9 cellular contexts compared by ENCODE assay signal in genomic region chr7:55509322-55509721, GRCh38.
DNase-seq lines count a peak whose midpoint lies in the region; ATAC-seq and TF ChIP-seq lines count a peak whose summit lies in the region.
"Had no signal": no experiment of that assay in that cellular context is flagged by ENCODE, and none has a peak within 500 bp of the region (broad histone marks: within the 10 kb centered on the region; RNA-seq: fewer than 3 reads in every experiment).

No MANE protein-coding gene starts in this region.

- ATAC-seq in CD8-positive, alpha-beta T cell = no peak
- ATAC-seq in GM19395 (IDR thresholded peaks at IDR 0.05; ENCODE audit: unreplicated experiment) (peak; percentile 9), WTC11 (no peak; the same call in 1 of the 2 replicates)

- CTCF ChIA-PET in CD8-positive, alpha-beta T cell (lab: Charles Lee) = no interaction called here
- CTCF ChIA-PET in WTC11 (lab: Charles Lee) = interaction anchor here (0.6 kb wide), 1 partner anchor 99 kb away, joined by 3 read pairs; no protein-coding TSS in a partner anchor

- H3K27me3 Mint-ChIP-seq in CD8-positive, alpha-beta T cell (ENCODE audit: low read depth) = no peaks in the 10 kb centered on the region
- H3K27me3 Mint-ChIP-seq in WTC11 (ENCODE audit: low read depth) = no peaks in the 10 kb centered on the region

- TF ChIP-seq CTCF in CD8-positive, alpha-beta T cell (IDR thresholded peaks at IDR 0.05) = no peak
- no peak for TF ChIP-seq CTCF in fibroblast of the aortic adventitia (IDR thresholded peaks at IDR 0.05; ENCODE audit: insufficient read depth, low read length)
- no peak for TF ChIP-seq CTCF in WTC11 (IDR thresholded peaks at IDR 0.05)
- no peak for TF ChIP-seq CTCF in ascending aorta (IDR thresholded peaks at IDR 0.05)

- POLR2A ChIA-PET in CD8-positive, alpha-beta T cell (lab: Charles Lee) = no interaction called here
- POLR2A ChIA-PET in WTC11 (lab: Charles Lee) = interaction anchor here (0.5 to 0.6 kb wide), 2 partner anchors 179 to 508 kb away, joined by 3 to 4 read pairs; no protein-coding TSS in a partner anchor

- no peak overlapping the region for H3K27ac ChIP-seq in CD8-positive, alpha-beta T cell (ENCODE audit: low read depth, low read length)
- H3K27ac ChIP-seq in ascending aorta = no peak overlapping the region

- no peaks in the 10 kb centered on the region for H3K36me3 ChIP-seq in CD8-positive, alpha-beta T cell (ENCODE audit: insufficient read depth, low read length)
- H3K36me3 ChIP-seq in ascending aorta = no peaks in the 10 kb centered on the region

- H3K9me3 Mint-ChIP-seq in CD8-positive, alpha-beta T cell = no peaks in the 10 kb centered on the region
- H3K9me3 Mint-ChIP-seq in WTC11 = no peaks in the 10 kb centered on the region

- DNase-seq in CD8-positive, alpha-beta T cell = no peak
- DNase-seq in HT1080 (ENCODE audit: low read depth) = peak; percentile 31
- DNase-seq in fibroblast of the aortic adventitia (ENCODE audit: low read depth) = peak; percentile 40
- no peak for DNase-seq in WTC11 (ENCODE audit: low spot score)
- no peak for DNase-seq in ascending aorta (ENCODE audit: low spot score in 2 of 2)
- no peak for DNase-seq in activated CD4-positive, alpha-beta T cell treated with anti-CD3 and anti-CD28 coated beads for 48 hours
- DNase-seq in inferior parietal cortex (ENCODE audit: extremely low spot score) = no peak
- DNase-seq: occipital lobe had no signal

- intact Hi-C loops in CD8-positive, alpha-beta T cell (cut with DNase I, micrococcal nuclease) = no loop called here
- intact Hi-C loops in ascending aorta (cut with DNase I) = no loop called here

- H3K4me1 ChIP-seq in CD8-positive, alpha-beta T cell (ENCODE audit: insufficient read depth, low read length) = no peaks in the 10 kb centered on the region
- peaks cover 0 to 11% of the 10 kb centered on the region in 2 donors for H3K4me1 ChIP-seq in ascending aorta

- no peak overlapping the region for H3K4me3 ChIP-seq in CD8-positive, alpha-beta T cell (ENCODE audit: low read depth, low read length)
- H3K4me3 ChIP-seq in fibroblast of the aortic adventitia (ENCODE audit: low read depth, low read length) (no peak overlapping the region), ascending aorta (no peak overlapping the region)

- peaks cover 44% of the 10 kb centered on the region for H3K4me1 Mint-ChIP-seq in CD8-positive, alpha-beta T cell (ENCODE audit: low read depth)
- H3K4me1 Mint-ChIP-seq in WTC11 = peaks cover 54% of the 10 kb centered on the region

- H3K27me3 ChIP-seq in CD8-positive, alpha-beta T cell (ENCODE audit: insufficient read depth, low read length) = no peaks in the 10 kb centered on the region
- no peaks in the 10 kb centered on the region for H3K27me3 ChIP-seq in ascending aorta

- peak overlapping the region; percentile 49 for H3K27ac Mint-ChIP-seq in CD8-positive, alpha-beta T cell
- no peak overlapping the region for H3K27ac Mint-ChIP-seq in WTC11

- no peak overlapping the region for H3K4me3 Mint-ChIP-seq in CD8-positive, alpha-beta T cell
- no peak overlapping the region for H3K4me3 Mint-ChIP-seq in WTC11

- no peaks in the 10 kb centered on the region for H3K9me3 ChIP-seq in CD8-positive, alpha-beta T cell (ENCODE audit: low read length)
- no peaks in the 10 kb centered on the region for H3K9me3 ChIP-seq in ascending aorta

- H3K36me3 Mint-ChIP-seq in CD8-positive, alpha-beta T cell = peaks cover 55% of the 10 kb centered on the region
- H3K36me3 Mint-ChIP-seq in WTC11 = peaks cover 5% of the 10 kb centered on the region

TF ChIP-seq in WTC11, 78 proteins besides CTCF, POLR2A, EP300 and RAD21:
- TF ChIP-seq ZSCAN18 (CRISPR knock-in tag; IDR thresholded peaks at IDR 0.05) (no peak), OVOL2 (CRISPR knock-in tag; IDR thresholded peaks at IDR 0.05; ENCODE audit: borderline replicate concordance) (no peak), TEAD1 (CRISPR knock-in tag; IDR thresholded peaks at IDR 0.05) (no peak), CREM (CRISPR knock-in tag; IDR thresholded peaks at IDR 0.05) (no peak), ZNF425 (CRISPR knock-in tag; conservative IDR thresholded peaks at IDR 0.05) (no peak), SMAD4 (CRISPR knock-in tag; IDR thresholded peaks at IDR 0.05) (no peak), ZNF416 (CRISPR knock-in tag; IDR thresholded peaks at IDR 0.05) (no peak), SOX15 (CRISPR knock-in tag; IDR thresholded peaks at IDR 0.05) (no peak), KAT7 (CRISPR knock-in tag; IDR thresholded peaks at IDR 0.05; ENCODE audit: borderline replicate concordance) (no peak), RELA (CRISPR knock-in tag; IDR thresholded peaks at IDR 0.05; ENCODE audit: borderline replicate concordance) (no peak), ZBTB21 (CRISPR knock-in tag; IDR thresholded peaks at IDR 0.05; ENCODE audit: borderline replicate concordance) (no peak), RORB (CRISPR knock-in tag; IDR thresholded peaks at IDR 0.05) (no peak), MYBL2 (CRISPR knock-in tag; IDR thresholded peaks at IDR 0.05) (no peak), AR (CRISPR knock-in tag; IDR thresholded peaks at IDR 0.05) (no peak)
- TF ChIP-seq, protein P1, sequence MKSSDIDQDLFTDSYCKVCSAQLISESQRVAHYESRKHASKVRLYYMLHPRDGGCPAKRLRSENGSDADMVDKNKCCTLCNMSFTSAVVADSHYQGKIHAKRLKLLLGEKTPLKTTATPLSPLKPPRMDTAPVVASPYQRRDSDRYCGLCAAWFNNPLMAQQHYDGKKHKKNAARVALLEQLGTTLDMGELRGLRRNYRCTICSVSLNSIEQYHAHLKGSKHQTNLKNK (CRISPR knock-in tag; IDR thresholded peaks at IDR 0.05) = no peak

Comparison
In these comparisons a context has a peak if more than half of its experiments do, and no peak if none do; other contexts are left out.
1. DNase-seq: peak in HT1080 (single experiment) and fibroblast of the aortic adventitia (single experiment); none in CD8-positive, alpha-beta T cell (0 of 7), WTC11 (single experiment), ascending aorta (0 of 2), activated CD4-positive, alpha-beta T cell treated with anti-CD3 and anti-CD28 coated beads for 48 hours (single experiment) and inferior parietal cortex (single experiment).